8 cellular contexts compared by ENCODE assay signal in the genomic region with DNA sequence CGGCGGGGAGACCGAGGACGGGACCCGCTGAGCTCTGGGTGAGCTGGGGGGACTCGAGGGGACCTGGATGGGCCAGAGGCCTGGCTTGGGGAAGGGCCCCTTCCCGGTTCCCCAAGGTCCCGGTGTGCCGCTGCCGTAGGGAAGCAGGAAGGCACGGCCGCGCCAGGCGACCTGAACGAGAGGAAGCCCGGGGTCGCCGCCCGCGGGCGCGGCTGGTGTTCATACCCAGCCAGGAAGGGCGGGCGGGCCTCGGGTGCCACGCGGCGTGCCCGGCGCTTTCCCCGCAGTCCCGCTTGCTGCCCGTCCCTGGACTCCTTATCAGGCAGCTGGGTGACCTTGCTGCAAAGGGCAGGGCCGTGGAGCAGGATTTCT. TPM values are rescaled to one million over a fixed set of nuclear protein-coding genes. Genes with fewer than 3 reads are reported as not detected.
A peak's percentile ranks its signal among the peaks of the same experiment; 100 is the strongest.
DNase-seq lines count a peak whose midpoint lies in the region; ATAC-seq and TF ChIP-seq lines count a peak whose summit lies in the region.

No MANE protein-coding gene starts in this region.

- H3K36me3 Mint-ChIP-seq in Calu3 (ENCODE audit: insufficient read depth, unreplicated experiment) (peaks cover 8% of the 10 kb centered on the region), immature natural killer cell (no peaks in the 10 kb centered on the region)
- H3K36me3 Mint-ChIP-seq in activated naive CD4-positive, alpha-beta T cell treated with anti-CD3 and anti-CD28 coated beads, Interleukin-2, amount 10 ng/mL, durations not matched to agents 7 days and 5 days = no peaks in the 10 kb centered on the region
- peaks cover 0 to 1% of the 10 kb centered on the region in 2 donors for H3K36me3 Mint-ChIP-seq in stimulated activated naive B cell treated with anti-CD40 and anti-IgM and Interleukin-4, amounts not matched to agents 10 μg/mL and 1 μg/mL and 100 μg/mL, for 72 hours

- no peak overlapping the region for H3K27ac Mint-ChIP-seq in Calu3 (ENCODE audit: unreplicated experiment)
- peak overlapping the region; percentile 24 for H3K27ac Mint-ChIP-seq in activated naive CD4-positive, alpha-beta T cell treated with anti-CD3 and anti-CD28 coated beads, Interleukin-2, amount 10 ng/mL, durations not matched to agents 7 days and 5 days
- H3K27ac Mint-ChIP-seq in immature natural killer cell = peak overlapping the region in 2 of 6 donors; percentile 44 to 73
- H3K27ac Mint-ChIP-seq in stimulated activated naive B cell treated with anti-CD40 and anti-IgM and Interleukin-4, amounts not matched to agents 10 μg/mL and 1 μg/mL and 100 μg/mL, for 72 hours = peak overlapping the region; percentile 37

- H3K27me3 Mint-ChIP-seq in Calu3 (ENCODE audit: unreplicated experiment) (no peaks in the 10 kb centered on the region), immature natural killer cell (ENCODE audit: low read depth in 3 of 3) (peaks cover 2 to 4% (median 3%) of the 10 kb centered on the region in 3 donors)
- H3K27me3 Mint-ChIP-seq in activated naive CD4-positive, alpha-beta T cell treated with anti-CD3 and anti-CD28 coated beads, Interleukin-2, amount 10 ng/mL, durations not matched to agents 7 days and 5 days = peaks cover 12% of the 10 kb centered on the region
- no peaks in the 10 kb centered on the region for H3K27me3 Mint-ChIP-seq in stimulated activated naive B cell treated with anti-CD40 and anti-IgM and Interleukin-4, amounts not matched to agents 10 μg/mL and 1 μg/mL and 100 μg/mL, for 72 hours

- no peaks in the 10 kb centered on the region for H3K4me1 Mint-ChIP-seq in Calu3 (ENCODE audit: low read depth, unreplicated experiment)
- peaks cover 14% of the 10 kb centered on the region for H3K4me1 Mint-ChIP-seq in activated naive CD4-positive, alpha-beta T cell treated with anti-CD3 and anti-CD28 coated beads, Interleukin-2, amount 10 ng/mL, durations not matched to agents 7 days and 5 days
- peaks cover 0 to 17% of the 10 kb centered on the region in 2 donors for H3K4me1 Mint-ChIP-seq in immature natural killer cell
- peaks cover 0 to 14% of the 10 kb centered on the region in 2 donors for H3K4me1 Mint-ChIP-seq in stimulated activated naive B cell treated with anti-CD40 and anti-IgM and Interleukin-4, amounts not matched to agents 10 μg/mL and 1 μg/mL and 100 μg/mL, for 72 hours

- ATAC-seq in HG03139 (IDR thresholded peaks at IDR 0.05; ENCODE audit: unreplicated experiment) (peak; percentile 13), HG03159 (IDR thresholded peaks at IDR 0.05; ENCODE audit: unreplicated experiment) (no peak)
- peak; percentile 6 to 11 for ATAC-seq in stimulated activated naive B cell treated with anti-CD40 and anti-IgM and Interleukin-4, amounts not matched to agents 10 μg/mL and 1 μg/mL and 100 μg/mL, for 72 hours (replicated peaks)

- no TSS peak for BruUV-seq in Calu3 (replicated peaks; lab: Mats Ljungman, UMichigan)

- H3K4me3 Mint-ChIP-seq in Calu3 (ENCODE audit: low read depth, unreplicated experiment) (peak overlapping the region; percentile 82), immature natural killer cell (peak overlapping the region; percentile 61 to 81 (median 72))
- peak overlapping the region; percentile 18 for H3K4me3 Mint-ChIP-seq in activated naive CD4-positive, alpha-beta T cell treated with anti-CD3 and anti-CD28 coated beads, Interleukin-2, amount 10 ng/mL, durations not matched to agents 7 days and 5 days
- peak overlapping the region; percentile 59 to 92 for H3K4me3 Mint-ChIP-seq in stimulated activated naive B cell treated with anti-CD40 and anti-IgM and Interleukin-4, amounts not matched to agents 10 μg/mL and 1 μg/mL and 100 μg/mL, for 72 hours

- TF ChIP-seq CTCF in Calu3 (IDR thresholded peaks at IDR 0.05; ENCODE audit: unreplicated experiment) = no peak

- H3K9me3 Mint-ChIP-seq in Calu3 (ENCODE audit: low read depth, unreplicated experiment) = no peaks in the 10 kb centered on the region
- H3K9me3 Mint-ChIP-seq in activated naive CD4-positive, alpha-beta T cell treated with anti-CD3 and anti-CD28 coated beads, Interleukin-2, amount 10 ng/mL, durations not matched to agents 7 days and 5 days = no peaks in the 10 kb centered on the region
- H3K9me3 Mint-ChIP-seq in immature natural killer cell = no peaks in the 10 kb centered on the region
- no peaks in the 10 kb centered on the region for H3K9me3 Mint-ChIP-seq in stimulated activated naive B cell treated with anti-CD40 and anti-IgM and Interleukin-4, amounts not matched to agents 10 μg/mL and 1 μg/mL and 100 μg/mL, for 72 hours

- intact Hi-C loops in Calu3 (cut with micrococcal nuclease; ENCODE audit: unreplicated experiment) = loop anchor here (1.0 to 10.0 kb wide), 4 partner anchors 38 to 276 kb away; a partner anchor contains a TSS
- intact Hi-C loops in head of caudate nucleus (cut with DNase I) = loop anchor here (10.0 kb wide), 1 partner anchor 72 kb away; a partner anchor contains a TSS

- CTCF ChIA-PET in Calu3 (lab: Charles Lee) = interaction anchor here (0.6 to 1.5 kb wide), 4 partner anchors 69 to 162 kb away, joined by 3 to 8 read pairs (median 4); no protein-coding TSS in a partner anchor
- CTCF ChIA-PET in activated naive CD4-positive, alpha-beta T cell treated with anti-CD3 and anti-CD28 coated beads, Interleukin-2, amount 10 ng/mL, durations not matched to agents 7 days and 5 days (lab: Charles Lee) = interaction anchor here (0.7 to 3.2 kb wide), 15 partner anchors 9 to 275 kb away, joined by 3 to 24 read pairs (median 4); a partner anchor contains a TSS

- DNase-seq in Calu3 = peak; percentile 6
- DNase-seq in activated naive CD4-positive, alpha-beta T cell treated with anti-CD3 and anti-CD28 coated beads, Interleukin-2, amount 10 ng/mL, durations not matched to agents 7 days and 5 days = peak; percentile 43
- peak in 2 of 3 donors; percentile 33 to 36 for DNase-seq in immature natural killer cell
- DNase-seq in stimulated activated naive B cell treated with anti-CD40 and anti-IgM and Interleukin-4, amounts not matched to agents 10 μg/mL and 1 μg/mL and 100 μg/mL, for 72 hours = peak; percentile 15
- no peak for DNase-seq in head of caudate nucleus
- no peak for DNase-seq in hippocampal formation (lab: John Stamatoyannopoulos, UW)

RNA-seq across cellular contexts. Expression of a gene that starts 38.0 kb away (rescaled TPM):
- total RNA-seq in Calu3 (2022) = 12.3 and 14.9 TPM in 2 replicates
- polyA plus RNA-seq in immature natural killer cell = 1 to 10 TPM in 1 of 3 donors, under 1 TPM in 2; 0.05 to 2.2 (median 0.70) TPM

Comparison
In these comparisons a context has a peak if more than half of its experiments do, and no peak if none do; other contexts are left out.
1. DNase-seq: peak in Calu3 (single experiment), activated naive CD4-positive, alpha-beta T cell treated with anti-CD3 and anti-CD28 coated beads, Interleukin-2, amount 10 ng/mL, durations not matched to agents 7 days and 5 days (single experiment), immature natural killer cell (2 of 3) and stimulated activated naive B cell treated with anti-CD40 and anti-IgM and Interleukin-4, amounts not matched to agents 10 μg/mL and 1 μg/mL and 100 μg/mL, for 72 hours (single experiment); none in head of caudate nucleus (0 of 42) and hippocampal formation (0 of 2).
2. H3K4me3 Mint-ChIP-seq: peak in every context shown above with its lines; median percentile 82 in Calu3; 76 in stimulated activated naive B cell treated with anti-CD40 and anti-IgM and Interleukin-4, amounts not matched to agents 10 μg/mL and 1 μg/mL and 100 μg/mL, for 72 hours; 72 in immature natural killer cell; 18 in activated naive CD4-positive, alpha-beta T cell treated with anti-CD3 and anti-CD28 coated beads, Interleukin-2, amount 10 ng/mL, durations not matched to agents 7 days and 5 days.